ENCODE assay signal across 17 cellular contexts in genomic region chr2:241813080-241813805, GRCh38. TPM values are rescaled to one million over a fixed set of nuclear protein-coding genes. Genes with fewer than 3 reads are reported as not detected.
DNase-seq lines count a peak whose midpoint lies in the region; ATAC-seq, FAIRE-seq and TF ChIP-seq lines count a peak whose summit lies in the region.
"Had no signal": no experiment of that assay in that cellular context is flagged by ENCODE, and none has a peak within 500 bp of the region (broad histone marks: within the 10 kb centered on the region; RNA-seq: fewer than 3 reads in every experiment).

No MANE protein-coding gene starts in this region.

- no peak for TF ChIP-seq CTCF in activated CD8-positive, alpha-beta T cell treated with anti-CD3 and anti-CD28 coated beads for 36 hours (IDR thresholded peaks at IDR 0.05)
- no peak for TF ChIP-seq CTCF in kidney (IDR thresholded peaks at IDR 0.05; ENCODE audit: borderline replicate concordance, extremely low read depth, insufficient read depth)
- no peak for TF ChIP-seq CTCF in type B pancreatic cell (conservative IDR thresholded peaks at IDR 0.05)

- FAIRE-seq in kidney (lab: Jason Lieb, UNC): no peak

- H3K27ac ChIP-seq in SK-N-MC: peak overlapping the region; percentile 57
- no peak overlapping the region for H3K27ac ChIP-seq in kidney (ENCODE audit: low read depth in 2 of 2, low read length in 2 of 2)
- H3K27ac ChIP-seq: WERI-Rb-1 had no signal

- H3K4me3 ChIP-seq in SK-N-MC: no peak overlapping the region
- no peak overlapping the region for H3K4me3 ChIP-seq in kidney (ENCODE audit: low read length in 2 of 2)

- no peaks in the 10 kb centered on the region for H3K9me3 ChIP-seq in SK-N-MC (ENCODE audit: low read depth, low read length)
- no peaks in the 10 kb centered on the region for H3K9me3 ChIP-seq in kidney (ENCODE audit: control insufficient read depth in 1 of 2, low read length in 2 of 2)

- H3K9me3 Mint-ChIP-seq in activated CD8-positive, alpha-beta T cell treated with anti-CD3 and anti-CD28 coated beads, Interleukin-2, amount 10 ng/mL, durations not matched to agents 7 days and 5 days (ENCODE audit: insufficient read depth): no peaks in the 10 kb centered on the region
- H3K9me3 Mint-ChIP-seq in activated CD8-positive, alpha-beta T cell treated with anti-CD3 and anti-CD28 coated beads for 36 hours: no peaks in the 10 kb centered on the region
- no peaks in the 10 kb centered on the region for H3K9me3 Mint-ChIP-seq in type B pancreatic cell
- H3K9me3 Mint-ChIP-seq: activated naive CD8-positive, alpha-beta T cell treated with anti-CD3 and anti-CD28 coated beads, Interleukin-2, amount 50 U/mL, for 24 hours; nephron progenitor cell had no signal

- H3K4me3 Mint-ChIP-seq in activated CD8-positive, alpha-beta T cell treated with anti-CD3 and anti-CD28 coated beads, Interleukin-2, amount 10 ng/mL, durations not matched to agents 7 days and 5 days: no peak overlapping the region
- H3K4me3 Mint-ChIP-seq in activated CD8-positive, alpha-beta T cell treated with anti-CD3 and anti-CD28 coated beads for 36 hours: no peak overlapping the region
- no peak overlapping the region for H3K4me3 Mint-ChIP-seq in type B pancreatic cell
- H3K4me3 Mint-ChIP-seq: activated naive CD8-positive, alpha-beta T cell treated with anti-CD3 and anti-CD28 coated beads, Interleukin-2, amount 50 U/mL, for 24 hours; nephron progenitor cell had no signal

- POLR2A ChIA-PET in activated CD8-positive, alpha-beta T cell treated with anti-CD3 and anti-CD28 coated beads, Interleukin-2, amount 10 ng/mL, durations not matched to agents 7 days and 5 days (lab: Charles Lee): no interaction called here
- POLR2A ChIA-PET in activated CD8-positive, alpha-beta T cell treated with anti-CD3 and anti-CD28 coated beads for 36 hours (lab: Charles Lee): no interaction called here

- no peaks in the 10 kb centered on the region for H3K36me3 Mint-ChIP-seq in activated CD8-positive, alpha-beta T cell treated with anti-CD3 and anti-CD28 coated beads, Interleukin-2, amount 10 ng/mL, durations not matched to agents 7 days and 5 days (ENCODE audit: low read depth)
- no peaks in the 10 kb centered on the region for H3K36me3 Mint-ChIP-seq in activated CD8-positive, alpha-beta T cell treated with anti-CD3 and anti-CD28 coated beads for 36 hours (ENCODE audit: low read depth)
- H3K36me3 Mint-ChIP-seq in type B pancreatic cell: no peaks in the 10 kb centered on the region

- H3K4me1 ChIP-seq in kidney (ENCODE audit: control insufficient read depth in 1 of 2, insufficient read depth in 1 of 2, low read depth in 1 of 2, low read length in 2 of 2): peaks cover 0 to 4% of the 10 kb centered on the region in 2 donors

- DNase-seq in activated CD8-positive, alpha-beta T cell treated with anti-CD3 and anti-CD28 coated beads, Interleukin-2, amount 10 ng/mL, durations not matched to agents 7 days and 5 days: no peak
- no peak for DNase-seq in activated CD8-positive, alpha-beta T cell treated with anti-CD3 and anti-CD28 coated beads for 36 hours
- no peak for DNase-seq in SK-N-MC (ENCODE audit: low read depth, low spot score)
- peak; percentile 74 for DNase-seq in kidney
- DNase-seq in type B pancreatic cell (ENCODE audit: extremely low spot score, unreplicated experiment): peak; percentile 70
- no peak for DNase-seq in EL
- DNase-seq in NCI-H1092 (lab: John Stamatoyannopoulos, UW): no peak
- DNase-seq: activated naive CD8-positive, alpha-beta T cell treated with anti-CD3 and anti-CD28 coated beads, Interleukin-2, amount 50 U/mL, for 24 hours; erythroblast; NCI-H2227 treated with DMSO at 0.1 percent for 48 hours; nephron progenitor cell; stimulated activated CD4-positive, alpha-beta T cell treated with anti-CD3 and anti-CD28 coated beads, Interleukin-4, amount 100 ng/mL, for 4 hours; WERI-Rb-1 had no signal

- H3K27ac Mint-ChIP-seq in activated CD8-positive, alpha-beta T cell treated with anti-CD3 and anti-CD28 coated beads, Interleukin-2, amount 10 ng/mL, durations not matched to agents 7 days and 5 days: no peak overlapping the region
- no peak overlapping the region for H3K27ac Mint-ChIP-seq in activated CD8-positive, alpha-beta T cell treated with anti-CD3 and anti-CD28 coated beads for 36 hours
- H3K27ac Mint-ChIP-seq in type B pancreatic cell: no peak overlapping the region
- H3K27ac Mint-ChIP-seq: nephron progenitor cell had no signal

- peaks cover 14% of the 10 kb centered on the region for H3K4me1 Mint-ChIP-seq in activated CD8-positive, alpha-beta T cell treated with anti-CD3 and anti-CD28 coated beads, Interleukin-2, amount 10 ng/mL, durations not matched to agents 7 days and 5 days (ENCODE audit: low read depth)
- H3K4me1 Mint-ChIP-seq in activated CD8-positive, alpha-beta T cell treated with anti-CD3 and anti-CD28 coated beads for 36 hours (ENCODE audit: low read depth): peaks cover 7% of the 10 kb centered on the region
- peaks cover 11% of the 10 kb centered on the region for H3K4me1 Mint-ChIP-seq in type B pancreatic cell (ENCODE audit: unreplicated experiment)

- CTCF ChIA-PET in activated CD8-positive, alpha-beta T cell treated with anti-CD3 and anti-CD28 coated beads, Interleukin-2, amount 10 ng/mL, durations not matched to agents 7 days and 5 days (lab: Charles Lee): no interaction called here
- CTCF ChIA-PET in activated CD8-positive, alpha-beta T cell treated with anti-CD3 and anti-CD28 coated beads for 36 hours (lab: Charles Lee): no interaction called here

- peak; percentile 41 for ATAC-seq in activated CD8-positive, alpha-beta T cell treated with anti-CD3 and anti-CD28 coated beads, Interleukin-2, amount 10 ng/mL, durations not matched to agents 7 days and 5 days
- ATAC-seq in activated CD8-positive, alpha-beta T cell treated with anti-CD3 and anti-CD28 coated beads for 36 hours: no peak
- ATAC-seq in HG02623 (IDR thresholded peaks at IDR 0.05; ENCODE audit: unreplicated experiment): no peak

- no peak overlapping the region for H3K9ac ChIP-seq in SK-N-MC (ENCODE audit: insufficient read length)
- no peak overlapping the region for H3K9ac ChIP-seq in kidney (ENCODE audit: low read length in 2 of 2)

- H3K36me3 ChIP-seq in SK-N-MC (ENCODE audit: insufficient read depth, low read length) (no peaks in the 10 kb centered on the region), kidney (ENCODE audit: control insufficient read depth in 1 of 2, insufficient read depth in 2 of 2, low read length in 2 of 2) (no peaks in the 10 kb centered on the region)
- H3K36me3 ChIP-seq: WERI-Rb-1 had no signal

- no peaks in the 10 kb centered on the region for H3K27me3 Mint-ChIP-seq in activated CD8-positive, alpha-beta T cell treated with anti-CD3 and anti-CD28 coated beads, Interleukin-2, amount 10 ng/mL, durations not matched to agents 7 days and 5 days (ENCODE audit: low read depth)
- H3K27me3 Mint-ChIP-seq in activated CD8-positive, alpha-beta T cell treated with anti-CD3 and anti-CD28 coated beads for 36 hours: peaks cover 4% of the 10 kb centered on the region
- H3K27me3 Mint-ChIP-seq in type B pancreatic cell: peaks cover 8% of the 10 kb centered on the region

- intact Hi-C loops in activated CD8-positive, alpha-beta T cell treated with anti-CD3 and anti-CD28 coated beads for 36 hours (cut with micrococcal nuclease): no loop called here
- intact Hi-C loops in kidney (cut with DNase I): no loop called here

RNA-seq across cellular contexts. Expression of gene NEU4, which starts 4.2 kb away (rescaled TPM):
- under 1 TPM; 0.31 to 0.45 TPM for total RNA-seq in activated CD8-positive, alpha-beta T cell treated with anti-CD3 and anti-CD28 coated beads, Interleukin-2, amount 10 ng/mL, durations not matched to agents 7 days and 5 days
- total RNA-seq in activated CD8-positive, alpha-beta T cell treated with anti-CD3 and anti-CD28 coated beads for 36 hours: under 1 TPM; 0.38 to 0.54 TPM
- total RNA-seq in kidney (0.76 TPM), type B pancreatic cell (ENCODE audit: low replicate concordance) (0.19 and 0.51 TPM in 2 replicates)
- 2.8 TPM for polyA plus RNA-seq in kidney (ENCODE audit: insufficient read depth, low read depth, low replicate concordance)
- total RNA-seq: A172, HT1080, SK-MEL-5 had no signal

RNA-seq across cellular contexts. Expression of gene GAL3ST2, which starts 36.6 kb away (rescaled TPM):
- under 1 TPM; 0.34 TPM for total RNA-seq in activated CD8-positive, alpha-beta T cell treated with anti-CD3 and anti-CD28 coated beads, Interleukin-2, amount 10 ng/mL, durations not matched to agents 7 days and 5 days
- total RNA-seq in activated CD8-positive, alpha-beta T cell treated with anti-CD3 and anti-CD28 coated beads for 36 hours: under 1 TPM; 0.89 to 0.95 TPM
- total RNA-seq in kidney (0.19 TPM), type B pancreatic cell (ENCODE audit: low replicate concordance) (0.19 and 0.29 TPM in 2 replicates)
- 0.39 TPM for polyA plus RNA-seq in kidney (ENCODE audit: insufficient read depth, low read depth, low replicate concordance)
- total RNA-seq: A172, HT1080, SK-MEL-5 had no signal

RNA-seq across cellular contexts. Expression of gene PDCD1, which starts 45.5 kb away (rescaled TPM):
- total RNA-seq in activated CD8-positive, alpha-beta T cell treated with anti-CD3 and anti-CD28 coated beads, Interleukin-2, amount 10 ng/mL, durations not matched to agents 7 days and 5 days: 1 to 10 TPM; 2.4 to 2.5 TPM
- 10 to 100 TPM; 19.4 to 20.3 TPM for total RNA-seq in activated CD8-positive, alpha-beta T cell treated with anti-CD3 and anti-CD28 coated beads for 36 hours
- total RNA-seq in kidney (1.6 TPM), type B pancreatic cell (ENCODE audit: low replicate concordance) (not detected in 2 replicates)
- polyA plus RNA-seq in kidney (ENCODE audit: insufficient read depth, low read depth, low replicate concordance): 0.49 TPM
- total RNA-seq: A172, HT1080, SK-MEL-5 had no signal

RNA-seq across cellular contexts. Expression of gene RTP5, which starts 56.3 kb away (rescaled TPM):
- total RNA-seq in activated CD8-positive, alpha-beta T cell treated with anti-CD3 and anti-CD28 coated beads, Interleukin-2, amount 10 ng/mL, durations not matched to agents 7 days and 5 days: not detected
- total RNA-seq in activated CD8-positive, alpha-beta T cell treated with anti-CD3 and anti-CD28 coated beads for 36 hours: under 1 TPM; 0.22 to 0.29 TPM
- total RNA-seq in kidney (0.13 TPM), type B pancreatic cell (ENCODE audit: low replicate concordance) (not detected in 2 replicates)
- polyA plus RNA-seq in kidney (ENCODE audit: insufficient read depth, low read depth, low replicate concordance): not detected
- total RNA-seq: A172, HT1080, SK-MEL-5 had no signal

Comparison
In these comparisons a context has a peak if more than half of its experiments do, and no peak if none do; other contexts are left out.
1. DNase-seq: peak in kidney (single experiment) and type B pancreatic cell (single experiment); none in activated CD8-positive, alpha-beta T cell treated with anti-CD3 and anti-CD28 coated beads, Interleukin-2, amount 10 ng/mL, durations not matched to agents 7 days and 5 days (single experiment), activated CD8-positive, alpha-beta T cell treated with anti-CD3 and anti-CD28 coated beads for 36 hours (single experiment), SK-N-MC (single experiment), EL (single experiment) and NCI-H1092 (single experiment).